In genomic region chr1:4638347-4638734, GRCh38 we compare ENCODE assay signal across 22 cellular contexts. TPM values are rescaled to one million over a fixed set of nuclear protein-coding genes. Genes with fewer than 3 reads are reported as not detected.
A peak's percentile ranks its signal among the peaks of the same experiment; 100 is the strongest.
DNase-seq lines count a peak whose midpoint lies in the region; ATAC-seq and TF ChIP-seq lines count a peak whose summit lies in the region.
"Had no signal": no experiment of that assay in that cellular context is flagged by ENCODE, and none has a peak within 500 bp of the region (broad histone marks: within the 10 kb centered on the region; RNA-seq: fewer than 3 reads in every experiment).

No MANE protein-coding gene starts in this region.

- H3K4me1 ChIP-seq in GM23338 (ENCODE audit: insufficient read depth) = no peaks in the 10 kb centered on the region
- H3K4me1 ChIP-seq: Peyer's patch had no signal

- H3K79me2 ChIP-seq in GM23338 (replicated peaks; ENCODE audit: insufficient read depth) = no peaks in the 10 kb centered on the region

- ATAC-seq in GM23338 (peak; percentile 19), memory B cell (ENCODE audit: low read depth) (peak; percentile 53), HG03025 (IDR thresholded peaks at IDR 0.05; ENCODE audit: low FRiP score, unreplicated experiment) (no peak), HG02884 (IDR thresholded peaks at IDR 0.05; ENCODE audit: unreplicated experiment) (no peak)
- peak; percentile 60 to 87 for ATAC-seq in stimulated activated naive B cell treated with anti-CD40 and anti-IgM and Interleukin-4, amounts not matched to agents 10 μg/mL and 1 μg/mL and 100 μg/mL, for 72 hours (replicated peaks)
- ATAC-seq: GM12878 had no signal

- H3F3A ChIP-seq in GM23338 (replicated peaks; ENCODE audit: low read depth) = no peaks in the 10 kb centered on the region

- TF ChIP-seq POLR2A in NB4 (IDR thresholded peaks at IDR 0.05; ENCODE audit: extremely low read depth, insufficient read length) = no peak

- H3K4me3 Mint-ChIP-seq in GM23338 = no peak overlapping the region
- no peak overlapping the region for H3K4me3 Mint-ChIP-seq in memory B cell
- H3K4me3 Mint-ChIP-seq in stimulated activated naive B cell treated with anti-CD40 and anti-IgM and Interleukin-4, amounts not matched to agents 10 μg/mL and 1 μg/mL and 100 μg/mL, for 72 hours = no peak overlapping the region
- H3K4me3 Mint-ChIP-seq: CD4-positive, alpha-beta memory T cell; T-helper 1 cell treated with Interleukin-12 subunit alpha and Interleukin-12 subunit beta and Interleukin-4 antibody, amounts not matched to agents 30 μg/mL and 1 μg/mL, for 36 hours had no signal

- no peak overlapping the region for H3K27ac Mint-ChIP-seq in GM23338
- H3K27ac Mint-ChIP-seq in memory B cell = no peak overlapping the region
- H3K27ac Mint-ChIP-seq in stimulated activated naive B cell treated with anti-CD40 and anti-IgM and Interleukin-4, amounts not matched to agents 10 μg/mL and 1 μg/mL and 100 μg/mL, for 72 hours = no peak overlapping the region
- H3K27ac Mint-ChIP-seq: CD4-positive, alpha-beta memory T cell; T-helper 1 cell treated with Interleukin-12 subunit alpha and Interleukin-12 subunit beta and Interleukin-4 antibody, amounts not matched to agents 30 μg/mL and 1 μg/mL, for 36 hours had no signal

- H4K20me1 ChIP-seq in GM23338 (replicated peaks; ENCODE audit: insufficient read depth) = no peaks in the 10 kb centered on the region

- H3K9me2 ChIP-seq in GM23338 (ENCODE audit: insufficient read depth) = no peaks in the 10 kb centered on the region
- H3K9me2 ChIP-seq: SK-N-SH had no signal

- H3K4me1 Mint-ChIP-seq in GM23338 (peaks cover 15% of the 10 kb centered on the region), memory B cell (peaks cover 3% of the 10 kb centered on the region)
- H3K4me1 Mint-ChIP-seq in stimulated activated naive B cell treated with anti-CD40 and anti-IgM and Interleukin-4, amounts not matched to agents 10 μg/mL and 1 μg/mL and 100 μg/mL, for 72 hours = peaks cover 0 to 5% of the 10 kb centered on the region in 2 donors
- H3K4me1 Mint-ChIP-seq: CD4-positive, alpha-beta memory T cell had no signal

- peaks cover 4% of the 10 kb centered on the region for H3K36me3 ChIP-seq in GM23338 (ENCODE audit: insufficient read depth)
- H3K36me3 ChIP-seq: Peyer's patch had no signal

- H3K36me3 Mint-ChIP-seq in GM23338 (ENCODE audit: low read depth) = no peaks in the 10 kb centered on the region
- no peaks in the 10 kb centered on the region for H3K36me3 Mint-ChIP-seq in memory B cell
- H3K36me3 Mint-ChIP-seq in stimulated activated naive B cell treated with anti-CD40 and anti-IgM and Interleukin-4, amounts not matched to agents 10 μg/mL and 1 μg/mL and 100 μg/mL, for 72 hours = no peaks in the 10 kb centered on the region
- H3K36me3 Mint-ChIP-seq: CD4-positive, alpha-beta memory T cell had no signal

- TF ChIP-seq CTCF in GM23338 (conservative IDR thresholded peaks at IDR 0.05; ENCODE audit: low read depth in 2 of 2) (no peak), NB4 (IDR thresholded peaks at IDR 0.05; ENCODE audit: low read depth, low read length) (no peak)

- H3K27me3 Mint-ChIP-seq in GM23338 (ENCODE audit: insufficient read depth, low read depth, poor library complexity) (peaks cover 15% of the 10 kb centered on the region), memory B cell (peaks cover 7% of the 10 kb centered on the region)
- H3K27me3 Mint-ChIP-seq in stimulated activated naive B cell treated with anti-CD40 and anti-IgM and Interleukin-4, amounts not matched to agents 10 μg/mL and 1 μg/mL and 100 μg/mL, for 72 hours = peaks cover 30 to 33% of the 10 kb centered on the region in 2 donors

- H3K27ac ChIP-seq in GM23338 (ENCODE audit: low read depth) = no peak overlapping the region
- H3K27ac ChIP-seq: GM23248, Peyer's patch had no signal

- H3K9me3 Mint-ChIP-seq in GM23338 (no peaks in the 10 kb centered on the region), memory B cell (no peaks in the 10 kb centered on the region)
- H3K9me3 Mint-ChIP-seq in stimulated activated naive B cell treated with anti-CD40 and anti-IgM and Interleukin-4, amounts not matched to agents 10 μg/mL and 1 μg/mL and 100 μg/mL, for 72 hours = no peaks in the 10 kb centered on the region
- H3K9me3 Mint-ChIP-seq: CD4-positive, alpha-beta memory T cell; T-helper 1 cell treated with Interleukin-12 subunit alpha and Interleukin-12 subunit beta and Interleukin-4 antibody, amounts not matched to agents 30 μg/mL and 1 μg/mL, for 36 hours had no signal

- DNase-seq in GM23338 (ENCODE audit: low spot score) (no peak), NB4 (ENCODE audit: low read depth) (peak; percentile 52), memory B cell (ENCODE audit: low spot score in 2 of 2) (no peak), dermis blood vessel endothelial cell (no peak), iPS-NIHi11 (ENCODE audit: low spot score) (no peak)
- DNase-seq in stimulated activated naive B cell treated with anti-CD40 and anti-IgM and Interleukin-4, amounts not matched to agents 10 μg/mL and 1 μg/mL and 100 μg/mL, for 72 hours = no peak
- DNase-seq: ACHN; AML-193; CD4-positive, alpha-beta memory T cell; DMS79 treated with DMSO at 0.1 percent for 48 hours; GDM1; GM23248; NCI-H1092 treated with DMSO at 0.1 percent for 48 hours; NCI-H2081 treated with DMSO at 0.1 percent for 48 hours; NCI-H510A treated with DMSO at 0.1 percent for 48 hours; Peyer's patch; Right ventricle myocardium superior; SK-N-SH had no signal

- H3K4me3 ChIP-seq in GM23338 (no peak overlapping the region), NB4 (ENCODE audit: low read depth, low read length) (no peak overlapping the region)
- H3K4me3 ChIP-seq: GM12878, GM23248, Peyer's patch had no signal

- H2AFZ ChIP-seq in GM23338 = no peak overlapping the region
- H2AFZ ChIP-seq: GM23248 had no signal

- no peak overlapping the region for H3K4me2 ChIP-seq in GM23338
- H3K4me2 ChIP-seq: SK-N-SH had no signal

- no peaks in the 10 kb centered on the region for H3K27me3 ChIP-seq in GM23338 (ENCODE audit: insufficient read depth)
- H3K27me3 ChIP-seq: Peyer's patch had no signal

TF ChIP-seq in GM23338, 12 proteins besides CTCF, POLR2A, EP300 and RAD21:
- TF ChIP-seq NANOG (IDR thresholded peaks at IDR 0.05; ENCODE audit: borderline replicate concordance) = no peak
- TF ChIP-seq ZNF462 (CRISPR knock-in tag; IDR thresholded peaks at IDR 0.05) = no peak
- TF ChIP-seq ZNF331 (CRISPR knock-in tag; IDR thresholded peaks at IDR 0.05; ENCODE audit: low read depth) = no peak

RNA-seq across cellular contexts. Expression of gene AJAP1, which starts 16.1 kb away (rescaled TPM):
- 0.23 TPM in 1 of 2 replicates, not detected in the other for total RNA-seq in GM23338 (2014; rRNA removed; shearing (Covaris generic))
- not detected in 2 replicates for polyA plus RNA-seq in GM23338 (2016; fragmentation: Nextera tagmentation; extraction: Ambion mirVana)
- total RNA-seq in dermis blood vessel endothelial cell = 0.05 and 0.17 TPM in 2 replicates
- total RNA-seq: GM12878 had no signal
- polyA plus RNA-seq: CD4-positive, alpha-beta memory T cell; GM12878; SK-N-SH had no signal

Comparison
In these comparisons a context has a peak if more than half of its experiments do, and no peak if none do; other contexts are left out.
1. ATAC-seq: peak in GM23338 (single experiment), memory B cell (single experiment) and stimulated activated naive B cell treated with anti-CD40 and anti-IgM and Interleukin-4, amounts not matched to agents 10 μg/mL and 1 μg/mL and 100 μg/mL, for 72 hours (2 of 2); none in HG03025 (single experiment) and HG02884 (single experiment).